ENCODE assay signal across 1 cellular context in the genomic region with DNA sequence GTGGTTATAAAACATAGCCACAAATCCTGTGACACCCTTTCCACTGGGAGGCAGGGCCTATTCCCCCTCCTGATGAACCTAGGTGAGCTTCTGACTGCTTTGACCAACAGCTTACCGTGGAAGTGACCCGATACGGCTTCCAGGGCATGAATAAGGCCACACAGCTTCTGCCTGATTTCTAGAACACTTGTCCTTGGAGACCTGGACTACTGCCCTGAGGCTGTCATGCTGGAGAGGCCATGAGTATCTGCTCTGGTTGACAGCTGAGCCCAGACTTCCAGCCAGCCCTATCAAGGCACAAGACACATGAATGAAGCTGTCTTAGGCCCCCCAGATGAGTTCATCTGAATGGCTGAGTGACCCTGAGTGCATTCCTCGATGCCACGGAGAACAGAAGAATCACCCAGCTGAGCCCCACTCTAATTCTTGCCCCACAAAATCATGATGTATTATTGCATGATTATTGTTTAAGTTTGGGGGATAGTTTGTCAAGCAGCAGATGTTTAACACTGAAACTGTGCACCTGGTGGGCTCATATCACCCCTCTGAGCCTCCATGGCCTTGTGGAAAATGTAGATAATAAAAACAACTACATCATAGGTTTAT.
TF ChIP-seq lines count a peak whose summit lies in the region.

No MANE protein-coding gene starts in this region.

TF ChIP-seq in HepG2, 621 proteins besides CTCF, POLR2A, EP300 and RAD21 (continued from another document):
- TF ChIP-seq, protein P1, sequence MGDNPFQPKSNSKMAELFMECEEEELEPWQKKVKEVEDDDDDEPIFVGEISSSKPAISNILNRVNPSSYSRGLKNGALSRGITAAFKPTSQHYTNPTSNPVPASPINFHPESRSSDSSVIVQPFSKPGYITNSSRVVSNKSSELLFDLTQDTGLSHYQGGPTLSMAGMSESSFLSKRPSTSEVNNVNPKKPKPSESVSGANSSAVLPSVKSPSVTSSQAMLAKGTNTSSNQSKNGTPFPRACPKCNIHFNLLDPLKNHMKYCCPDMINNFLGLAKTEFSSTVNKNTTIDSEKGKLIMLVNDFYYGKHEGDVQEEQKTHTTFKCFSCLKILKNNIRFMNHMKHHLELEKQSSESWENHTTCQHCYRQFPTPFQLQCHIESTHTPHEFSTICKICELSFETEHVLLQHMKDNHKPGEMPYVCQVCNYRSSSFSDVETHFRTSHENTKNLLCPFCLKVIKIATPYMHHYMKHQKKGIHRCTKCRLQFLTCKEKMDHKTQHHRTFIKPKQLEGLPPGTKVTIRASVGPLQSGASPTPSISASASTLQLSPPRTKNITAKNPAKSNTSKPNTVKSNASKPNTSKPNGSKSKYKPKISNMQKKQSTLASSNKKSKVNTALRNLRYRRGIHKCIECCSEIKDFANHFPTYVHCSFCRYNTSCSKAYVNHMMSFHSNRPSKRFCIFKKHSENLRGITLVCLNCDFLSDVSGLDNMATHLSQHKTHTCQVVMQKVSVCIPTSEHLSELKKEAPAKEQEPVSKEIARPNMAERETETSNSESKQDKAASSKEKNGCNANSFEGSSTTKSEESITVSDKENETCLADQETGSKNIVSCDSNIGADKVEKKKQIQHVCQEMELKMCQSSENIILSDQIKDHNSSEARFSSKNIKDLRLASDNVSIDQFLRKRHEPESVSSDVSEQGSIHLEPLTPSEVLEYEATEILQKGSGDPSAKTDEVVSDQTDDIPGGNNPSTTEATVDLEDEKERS (CRISPR knock-in tag; IDR thresholded peaks at IDR 0.05), result peak; percentile 77; the same call in 1 of the 2 replicates
- TF ChIP-seq JDP2 (CRISPR knock-in tag; IDR thresholded peaks at IDR 0.05; ENCODE audit: borderline replicate concordance) (no peak), TEAD3 (CRISPR knock-in tag; optimal IDR thresholded peaks at IDR 0.05; ENCODE audit: borderline replicate concordance) (peak; percentile 31), TSC22D2 (CRISPR knock-in tag; IDR thresholded peaks at IDR 0.05; ENCODE audit: borderline replicate concordance) (0 out of 2 replicates have a peak, but pooled peaks have one; percentile 12), ZNF839 (CRISPR knock-in tag; IDR thresholded peaks at IDR 0.05; ENCODE audit: borderline replicate concordance) (0 out of 2 replicates have a peak, but pooled peaks have one; percentile 7), MAZ (IDR thresholded peaks at IDR 0.05; ENCODE audit: borderline replicate concordance, low read depth, low read length) (no peak), MAZ (CRISPR knock-in tag; IDR thresholded peaks at IDR 0.05; ENCODE audit: low read depth) (no peak), THYN1 (CRISPR knock-in tag; IDR thresholded peaks at IDR 0.05; ENCODE audit: borderline replicate concordance, low read depth) (no peak), NFATC3 (CRISPR knock-in tag; IDR thresholded peaks at IDR 0.05) (no peak), SP2 (CRISPR knock-in tag; IDR thresholded peaks at IDR 0.05) (0 out of 2 replicates have a peak, but pooled peaks have one; percentile 4), WIZ (CRISPR knock-in tag; IDR thresholded peaks at IDR 0.05) (0 out of 2 replicates have a peak, but pooled peaks have one; percentile 36), ZSCAN31 (CRISPR knock-in tag; IDR thresholded peaks at IDR 0.05; ENCODE audit: low read depth) (0 out of 2 replicates have a peak, but pooled peaks have one; percentile 4), ZSCAN21 (CRISPR knock-in tag; IDR thresholded peaks at IDR 0.05; ENCODE audit: borderline replicate concordance) (no peak), PHF20 (CRISPR knock-in tag; IDR thresholded peaks at IDR 0.05) (0 out of 2 replicates have a peak, but pooled peaks have one; percentile 23), SATB2 (CRISPR knock-in tag; IDR thresholded peaks at IDR 0.05) (no peak), ZNF607 (CRISPR knock-in tag; IDR thresholded peaks at IDR 0.05; ENCODE audit: borderline replicate concordance) (0 out of 2 replicates have a peak, but pooled peaks have one; percentile 23), ZNF234 (CRISPR knock-in tag; conservative IDR thresholded peaks at IDR 0.05) (no peak), GTF3A (CRISPR knock-in tag; conservative IDR thresholded peaks at IDR 0.05) (no peak), TMF1 (CRISPR knock-in tag; IDR thresholded peaks at IDR 0.05; ENCODE audit: low read depth) (no peak)
- TF ChIP-seq, protein P2, sequence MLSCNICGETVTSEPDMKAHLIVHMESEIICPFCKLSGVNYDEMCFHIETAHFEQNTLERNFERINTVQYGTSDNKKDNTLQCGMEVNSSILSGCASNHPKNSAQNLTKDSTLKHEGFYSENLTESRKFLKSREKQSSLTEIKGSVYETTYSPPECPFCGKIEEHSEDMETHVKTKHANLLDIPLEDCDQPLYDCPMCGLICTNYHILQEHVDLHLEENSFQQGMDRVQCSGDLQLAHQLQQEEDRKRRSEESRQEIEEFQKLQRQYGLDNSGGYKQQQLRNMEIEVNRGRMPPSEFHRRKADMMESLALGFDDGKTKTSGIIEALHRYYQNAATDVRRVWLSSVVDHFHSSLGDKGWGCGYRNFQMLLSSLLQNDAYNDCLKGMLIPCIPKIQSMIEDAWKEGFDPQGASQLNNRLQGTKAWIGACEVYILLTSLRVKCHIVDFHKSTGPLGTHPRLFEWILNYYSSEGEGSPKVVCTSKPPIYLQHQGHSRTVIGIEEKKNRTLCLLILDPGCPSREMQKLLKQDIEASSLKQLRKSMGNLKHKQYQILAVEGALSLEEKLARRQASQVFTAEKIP (CRISPR knock-in tag; IDR thresholded peaks at IDR 0.05; ENCODE audit: borderline replicate concordance), result peak; percentile 55; the same call in 1 of the 2 replicates
- TF ChIP-seq, protein P3, sequence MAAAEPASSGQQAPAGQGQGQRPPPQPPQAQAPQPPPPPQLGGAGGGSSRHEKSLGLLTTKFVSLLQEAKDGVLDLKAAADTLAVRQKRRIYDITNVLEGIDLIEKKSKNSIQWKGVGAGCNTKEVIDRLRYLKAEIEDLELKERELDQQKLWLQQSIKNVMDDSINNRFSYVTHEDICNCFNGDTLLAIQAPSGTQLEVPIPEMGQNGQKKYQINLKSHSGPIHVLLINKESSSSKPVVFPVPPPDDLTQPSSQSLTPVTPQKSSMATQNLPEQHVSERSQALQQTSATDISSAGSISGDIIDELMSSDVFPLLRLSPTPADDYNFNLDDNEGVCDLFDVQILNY (CRISPR knock-in tag; conservative IDR thresholded peaks at IDR 0.05), result no peak
- TF ChIP-seq, protein P4, sequence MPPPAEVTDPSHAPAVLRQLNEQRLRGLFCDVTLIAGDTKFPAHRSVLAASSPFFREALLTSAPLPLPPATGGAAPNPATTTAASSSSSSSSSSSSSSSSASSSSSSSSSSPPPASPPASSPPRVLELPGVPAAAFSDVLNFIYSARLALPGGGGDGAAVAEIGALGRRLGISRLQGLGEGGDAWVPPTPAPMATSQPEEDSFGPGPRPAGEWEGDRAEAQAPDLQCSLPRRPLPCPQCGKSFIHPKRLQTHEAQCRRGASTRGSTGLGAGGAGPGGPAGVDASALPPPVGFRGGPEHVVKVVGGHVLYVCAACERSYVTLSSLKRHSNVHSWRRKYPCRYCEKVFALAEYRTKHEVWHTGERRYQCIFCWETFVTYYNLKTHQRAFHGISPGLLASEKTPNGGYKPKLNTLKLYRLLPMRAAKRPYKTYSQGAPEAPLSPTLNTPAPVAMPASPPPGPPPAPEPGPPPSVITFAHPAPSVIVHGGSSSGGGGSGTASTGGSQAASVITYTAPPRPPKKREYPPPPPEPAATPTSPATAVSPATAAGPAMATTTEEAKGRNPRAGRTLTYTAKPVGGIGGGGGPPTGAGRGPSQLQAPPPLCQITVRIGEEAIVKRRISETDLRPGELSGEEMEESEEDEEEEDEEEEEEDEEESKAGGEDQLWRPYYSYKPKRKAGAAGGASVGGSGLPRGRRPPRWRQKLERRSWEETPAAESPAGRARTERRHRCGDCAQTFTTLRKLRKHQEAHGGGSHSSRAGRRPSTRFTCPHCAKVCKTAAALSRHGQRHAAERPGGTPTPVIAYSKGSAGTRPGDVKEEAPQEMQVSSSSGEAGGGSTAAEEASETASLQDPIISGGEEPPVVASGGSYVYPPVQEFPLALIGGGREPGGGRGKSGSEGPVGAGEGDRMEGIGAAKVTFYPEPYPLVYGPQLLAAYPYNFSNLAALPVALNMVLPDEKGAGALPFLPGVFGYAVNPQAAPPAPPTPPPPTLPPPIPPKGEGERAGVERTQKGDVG (CRISPR knock-in tag; IDR thresholded peaks at IDR 0.05; ENCODE audit: borderline replicate concordance), result peak; percentile 52; the same call in 1 of the 2 replicates
- TF ChIP-seq, protein P5, sequence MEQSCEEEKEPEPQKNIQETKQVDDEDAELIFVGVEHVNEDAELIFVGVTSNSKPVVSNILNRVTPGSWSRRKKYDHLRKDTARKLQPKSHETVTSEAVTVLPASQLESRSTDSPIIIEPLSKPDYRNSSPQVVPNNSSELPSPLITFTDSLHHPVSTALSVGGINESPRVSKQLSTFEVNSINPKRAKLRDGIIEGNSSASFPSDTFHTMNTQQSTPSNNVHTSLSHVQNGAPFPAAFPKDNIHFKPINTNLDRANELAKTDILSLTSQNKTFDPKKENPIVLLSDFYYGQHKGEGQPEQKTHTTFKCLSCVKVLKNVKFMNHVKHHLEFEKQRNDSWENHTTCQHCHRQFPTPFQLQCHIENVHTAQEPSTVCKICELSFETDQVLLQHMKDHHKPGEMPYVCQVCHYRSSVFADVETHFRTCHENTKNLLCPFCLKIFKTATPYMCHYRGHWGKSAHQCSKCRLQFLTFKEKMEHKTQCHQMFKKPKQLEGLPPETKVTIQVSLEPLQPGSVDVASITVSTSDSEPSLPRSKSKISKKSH (CRISPR knock-in tag; IDR thresholded peaks at IDR 0.05; ENCODE audit: borderline replicate concordance), result peak; percentile 64; the same call in 1 of the 2 replicates
- TF ChIP-seq, protein P6, sequence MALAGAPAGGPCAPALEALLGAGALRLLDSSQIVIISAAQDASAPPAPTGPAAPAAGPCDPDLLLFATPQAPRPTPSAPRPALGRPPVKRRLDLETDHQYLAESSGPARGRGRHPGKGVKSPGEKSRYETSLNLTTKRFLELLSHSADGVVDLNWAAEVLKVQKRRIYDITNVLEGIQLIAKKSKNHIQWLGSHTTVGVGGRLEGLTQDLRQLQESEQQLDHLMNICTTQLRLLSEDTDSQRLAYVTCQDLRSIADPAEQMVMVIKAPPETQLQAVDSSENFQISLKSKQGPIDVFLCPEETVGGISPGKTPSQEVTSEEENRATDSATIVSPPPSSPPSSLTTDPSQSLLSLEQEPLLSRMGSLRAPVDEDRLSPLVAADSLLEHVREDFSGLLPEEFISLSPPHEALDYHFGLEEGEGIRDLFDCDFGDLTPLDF (CRISPR knock-in tag; IDR thresholded peaks at IDR 0.05), result no peak
- TF ChIP-seq, protein P7, sequence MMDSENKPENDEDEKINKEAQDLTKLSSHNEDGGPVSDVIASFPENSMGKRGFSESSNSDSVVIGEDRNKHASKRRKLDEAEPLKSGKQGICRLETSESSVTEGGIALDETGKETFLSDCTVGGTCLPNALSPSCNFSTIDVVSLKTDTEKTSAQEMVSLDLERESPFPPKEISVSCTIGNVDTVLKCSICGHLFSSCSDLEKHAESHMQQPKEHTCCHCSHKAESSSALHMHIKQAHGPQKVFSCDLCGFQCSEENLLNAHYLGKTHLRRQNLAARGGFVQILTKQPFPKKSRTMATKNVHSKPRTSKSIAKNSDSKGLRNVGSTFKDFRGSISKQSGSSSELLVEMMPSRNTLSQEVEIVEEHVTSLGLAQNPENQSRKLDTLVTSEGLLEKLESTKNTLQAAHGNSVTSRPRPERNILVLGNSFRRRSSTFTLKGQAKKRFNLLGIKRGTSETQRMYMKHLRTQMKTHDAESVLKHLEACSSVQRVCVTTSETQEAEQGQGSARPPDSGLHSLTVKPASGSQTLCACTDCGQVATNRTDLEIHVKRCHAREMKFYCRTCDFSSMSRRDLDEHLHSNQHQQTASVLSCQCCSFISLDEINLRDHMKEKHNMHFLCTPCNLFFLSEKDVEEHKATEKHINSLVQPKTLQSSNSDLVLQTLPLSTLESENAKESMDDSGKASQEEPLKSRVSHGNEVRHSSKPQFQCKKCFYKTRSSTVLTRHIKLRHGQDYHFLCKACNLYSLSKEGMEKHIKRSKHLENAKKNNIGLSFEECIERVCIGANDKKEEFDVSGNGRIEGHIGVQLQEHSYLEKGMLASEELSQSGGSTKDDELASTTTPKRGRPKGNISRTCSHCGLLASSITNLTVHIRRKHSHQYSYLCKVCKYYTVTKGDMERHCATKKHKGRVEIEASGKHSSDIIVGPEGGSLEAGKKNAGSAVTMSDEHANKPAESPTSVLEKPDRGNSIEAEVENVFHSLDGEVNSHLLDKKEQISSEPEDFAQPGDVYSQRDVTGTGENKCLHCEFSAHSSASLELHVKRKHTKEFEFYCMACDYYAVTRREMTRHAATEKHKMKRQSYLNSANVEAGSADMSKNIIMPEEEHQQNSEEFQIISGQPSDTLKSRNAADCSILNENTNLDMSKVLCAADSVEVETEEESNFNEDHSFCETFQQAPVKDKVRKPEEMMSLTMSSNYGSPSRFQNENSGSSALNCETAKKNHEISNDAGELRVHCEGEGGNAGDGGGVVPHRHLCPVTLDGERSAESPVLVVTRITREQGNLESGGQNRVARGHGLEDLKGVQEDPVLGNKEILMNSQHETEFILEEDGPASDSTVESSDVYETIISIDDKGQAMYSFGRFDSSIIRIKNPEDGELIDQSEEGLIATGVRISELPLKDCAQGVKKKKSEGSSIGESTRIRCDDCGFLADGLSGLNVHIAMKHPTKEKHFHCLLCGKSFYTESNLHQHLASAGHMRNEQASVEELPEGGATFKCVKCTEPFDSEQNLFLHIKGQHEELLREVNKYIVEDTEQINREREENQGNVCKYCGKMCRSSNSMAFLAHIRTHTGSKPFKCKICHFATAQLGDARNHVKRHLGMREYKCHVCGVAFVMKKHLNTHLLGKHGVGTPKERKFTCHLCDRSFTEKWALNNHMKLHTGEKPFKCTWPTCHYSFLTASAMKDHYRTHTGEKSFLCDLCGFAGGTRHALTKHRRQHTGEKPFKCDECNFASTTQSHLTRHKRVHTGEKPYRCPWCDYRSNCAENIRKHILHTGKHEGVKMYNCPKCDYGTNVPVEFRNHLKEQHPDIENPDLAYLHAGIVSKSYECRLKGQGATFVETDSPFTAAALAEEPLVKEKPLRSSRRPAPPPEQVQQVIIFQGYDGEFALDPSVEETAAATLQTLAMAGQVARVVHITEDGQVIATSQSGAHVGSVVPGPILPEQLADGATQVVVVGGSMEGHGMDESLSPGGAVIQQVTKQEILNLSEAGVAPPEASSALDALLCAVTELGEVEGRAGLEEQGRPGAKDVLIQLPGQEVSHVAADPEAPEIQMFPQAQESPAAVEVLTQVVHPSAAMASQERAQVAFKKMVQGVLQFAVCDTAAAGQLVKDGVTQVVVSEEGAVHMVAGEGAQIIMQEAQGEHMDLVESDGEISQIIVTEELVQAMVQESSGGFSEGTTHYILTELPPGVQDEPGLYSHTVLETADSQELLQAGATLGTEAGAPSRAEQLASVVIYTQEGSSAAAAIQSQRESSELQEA (CRISPR knock-in tag; IDR thresholded peaks at IDR 0.05; ENCODE audit: not compliant biosample characterization), result no peak
